In genomic region chr5:116546033-116546742, GRCh38 we compare ENCODE assay signal across 26 cellular contexts. TPM values are rescaled to one million over a fixed set of nuclear protein-coding genes. Genes with fewer than 3 reads are reported as not detected.
DNase-seq lines count a peak whose midpoint lies in the region; ATAC-seq, FAIRE-seq and TF ChIP-seq lines count a peak whose summit lies in the region.
"Had no signal": no experiment of that assay in that cellular context is flagged by ENCODE, and none has a peak within 500 bp of the region (broad histone marks: within the 10 kb centered on the region; RNA-seq: fewer than 3 reads in every experiment).

No MANE protein-coding gene starts in this region.

- TF ChIP-seq CTCF in WTC11 (IDR thresholded peaks at IDR 0.05): no peak
- TF ChIP-seq CTCF in glutamatergic neuron (IDR thresholded peaks at IDR 0.05; ENCODE audit: partially characterized antibody, unreplicated experiment): no peak
- TF ChIP-seq CTCF in uterus (IDR thresholded peaks at IDR 0.05): no peak
- TF ChIP-seq CTCF in mesothelial cell of epicardium (IDR thresholded peaks at IDR 0.05; ENCODE audit: unreplicated experiment): no peak

- ATAC-seq in WTC11 (no peak), GM19035 (IDR thresholded peaks at IDR 0.05; ENCODE audit: unreplicated experiment) (no peak)
- ATAC-seq: activated naive CD4-positive, alpha-beta T cell treated with anti-CD3 and anti-CD28 coated beads, Interleukin-2, amount 50 U/mL, for 72 hours; activated T-helper 17 cell treated with anti-CD3 and anti-CD28 coated beads, Interleukin-2, amount 50 U/mL, for 72 hours; lower lobe of right lung; right cardiac atrium had no signal

- H3K27me3 Mint-ChIP-seq in WTC11 (ENCODE audit: low read depth) (no peaks in the 10 kb centered on the region), glutamatergic neuron (ENCODE audit: unreplicated experiment) (peaks cover 14% of the 10 kb centered on the region), mesothelial cell of epicardium (ENCODE audit: low read depth) (no peaks in the 10 kb centered on the region)
- H3K27me3 Mint-ChIP-seq: activated T-helper 17 cell treated with anti-CD3 and anti-CD28 coated beads, Interleukin-2, amount 50 U/mL, for 72 hours; central memory CD8-positive, alpha-beta T cell; naive B cell had no signal

- H3K36me3 Mint-ChIP-seq in WTC11: peaks cover 52% of the 10 kb centered on the region
- peaks cover 15% of the 10 kb centered on the region for H3K36me3 Mint-ChIP-seq in glutamatergic neuron (ENCODE audit: unreplicated experiment)
- H3K36me3 Mint-ChIP-seq in mesothelial cell of epicardium: peaks cover 19% of the 10 kb centered on the region

- no peak overlapping the region for H3K4me3 Mint-ChIP-seq in WTC11
- H3K4me3 Mint-ChIP-seq in glutamatergic neuron (ENCODE audit: unreplicated experiment): no peak overlapping the region
- no peak overlapping the region for H3K4me3 Mint-ChIP-seq in mesothelial cell of epicardium
- H3K4me3 Mint-ChIP-seq: activated T-helper 17 cell treated with anti-CD3 and anti-CD28 coated beads, Interleukin-2, amount 50 U/mL, for 72 hours; CD4-positive, alpha-beta T cell; central memory CD8-positive, alpha-beta T cell; naive B cell had no signal

- CTCF ChIA-PET in WTC11 (lab: Charles Lee): no interaction called here

- 13 to 72% (median 38%) methylated on average over 1 of the region's 1 CpG for WGBS in small intestine, 3 donors

- no peaks in the 10 kb centered on the region for H3K9me3 ChIP-seq in small intestine (ENCODE audit: control insufficient read depth, low read depth)
- no peaks in the 10 kb centered on the region for H3K9me3 ChIP-seq in uterus

- H3K4me3 ChIP-seq in small intestine (ENCODE audit: low read depth in 1 of 2, low read length in 2 of 2) (no peak overlapping the region), uterus (no peak overlapping the region)
- H3K4me3 ChIP-seq: lower lobe of right lung had no signal

- POLR2A ChIA-PET in WTC11 (lab: Charles Lee): no interaction called here

- H3K27ac Mint-ChIP-seq in WTC11 (0 out of 2 replicates have a peak overlapping the region, but pooled peaks have one; percentile 22), glutamatergic neuron (ENCODE audit: unreplicated experiment) (peak overlapping the region; percentile 31), mesothelial cell of epicardium (no peak overlapping the region)
- H3K27ac Mint-ChIP-seq: activated naive CD4-positive, alpha-beta T cell treated with anti-CD3 and anti-CD28 coated beads, Interleukin-2, amount 50 U/mL, for 72 hours; activated T-helper 17 cell treated with anti-CD3 and anti-CD28 coated beads, Interleukin-2, amount 50 U/mL, for 72 hours; CD4-positive, alpha-beta T cell; naive B cell had no signal

- intact Hi-C loops in uterus (cut with DNase I; ENCODE audit: low total_unique reads): no loop called here

- H3K27ac ChIP-seq in small intestine (ENCODE audit: low read depth in 1 of 2, low read length in 1 of 2) (peak overlapping the region; percentile 67 to 69), uterus (no peak overlapping the region)
- H3K27ac ChIP-seq: lower lobe of right lung, RWPE1 had no signal

- H3K4me1 Mint-ChIP-seq in WTC11 (peaks cover 84% of the 10 kb centered on the region), glutamatergic neuron (ENCODE audit: low read depth, unreplicated experiment) (peaks cover 46% of the 10 kb centered on the region), mesothelial cell of epicardium (peaks cover 29% of the 10 kb centered on the region)
- H3K4me1 Mint-ChIP-seq: activated T-helper 17 cell treated with anti-CD3 and anti-CD28 coated beads, Interleukin-2, amount 50 U/mL, for 72 hours; central memory CD8-positive, alpha-beta T cell; naive B cell had no signal

- no peak for FAIRE-seq in small intestine (lab: Jason Lieb, UNC)
- FAIRE-seq: astrocyte, HTR-8/SVneo, kidney had no signal

- no peak for TF ChIP-seq POLR2A in uterus (IDR thresholded peaks at IDR 0.05)

- H3K27me3 ChIP-seq in small intestine (ENCODE audit: control insufficient read depth in 2 of 2, insufficient read depth in 2 of 2, low read length in 2 of 2) (no peaks in the 10 kb centered on the region), uterus (no peaks in the 10 kb centered on the region)

- peak; percentile 43 to 47 for DNase-seq in Kasumi-1 (lab: John Stamatoyannopoulos, UW)
- DNase-seq in WTC11 (ENCODE audit: low spot score): no peak
- DNase-seq in glutamatergic neuron: no peak
- DNase-seq in small intestine: peak; percentile 96
- no peak for DNase-seq in uterus
- no peak for DNase-seq in mesothelial cell of epicardium (ENCODE audit: low spot score in 2 of 2, unreplicated experiment in 2 of 2)
- DNase-seq: activated CD8-positive, alpha-beta memory T cell treated with anti-CD3 and anti-CD28 coated beads, Interleukin-2, amount 50 U/mL, for 4 hours; CD4-positive, alpha-beta T cell; DMS 273 treated with DMSO at 0.1 percent for 48 hours; GDM1; HCEC 1CT; kidney; lower lobe of right lung; naive B cell; NCI-H1417 treated with DMSO at 0.1 percent for 48 hours; NCI-H524; right cardiac atrium; stimulated activated CD4-positive, alpha-beta T cell treated with anti-CD3 and anti-CD28 coated beads, Interleukin-15, amount 100 ng/mL, for 24 hours had no signal

- H3K9me3 Mint-ChIP-seq in WTC11 (peaks cover 16% of the 10 kb centered on the region), glutamatergic neuron (ENCODE audit: unreplicated experiment) (peaks cover 22% of the 10 kb centered on the region), mesothelial cell of epicardium (peaks cover 7% of the 10 kb centered on the region)

- H3K36me3 ChIP-seq in small intestine (ENCODE audit: control insufficient read depth in 2 of 2, insufficient read depth in 2 of 2, low read length in 2 of 2): no peaks in the 10 kb centered on the region
- H3K36me3 ChIP-seq in uterus: no peaks in the 10 kb centered on the region
- H3K36me3 ChIP-seq: lower lobe of right lung had no signal

- H3K4me1 ChIP-seq in small intestine (ENCODE audit: control insufficient read depth in 2 of 2, insufficient read depth in 1 of 2, low read depth in 1 of 2, low read length in 1 of 2) (peaks cover 3 to 6% of the 10 kb centered on the region in 2 donors), uterus (no peaks in the 10 kb centered on the region)
- H3K4me1 ChIP-seq: lower lobe of right lung had no signal

TF ChIP-seq in WTC11, 78 proteins besides CTCF, POLR2A, EP300 and RAD21:
- TF ChIP-seq ZMAT4 (CRISPR knock-in tag; IDR thresholded peaks at IDR 0.05) (0 out of 2 replicates have a peak, but pooled peaks have one; percentile 4), HMGA2 (CRISPR knock-in tag; IDR thresholded peaks at IDR 0.05) (no peak)

RNA-seq across cellular contexts. Expression of gene SEMA6A, which starts 28.4 kb away (rescaled TPM):
- total RNA-seq in WTC11 (2021) (336 to 406 TPM (median 357 TPM) in 3 replicates), glutamatergic neuron (ENCODE audit: unreplicated experiment) (424 TPM), uterus (100 to 1,000 TPM in 1 of 4 donors, 10 to 100 TPM in 3; 22.4 to 118 (median 48.7) TPM), mesothelial cell of epicardium (129 to 138 TPM (median 132 TPM) in 3 replicates)
- polyA plus RNA-seq in small intestine: 10 to 100 TPM; 12.9 to 13.5 (median 13.2) TPM
- total RNA-seq: CD4-positive, alpha-beta T cell; LHCN-M2 had no signal

Comparison
In these comparisons a context has a peak if more than half of its experiments do, and no peak if none do; other contexts are left out.
1. DNase-seq: peak in Kasumi-1 (2 of 2) and small intestine (single experiment); none in WTC11 (single experiment), glutamatergic neuron (single experiment), uterus (0 of 2) and mesothelial cell of epicardium (0 of 2).
2. H3K27ac ChIP-seq: peak in small intestine (2 of 2); none in uterus (0 of 2).